15 cellular contexts compared by ENCODE assay signal in genomic region chrY:7464742-7465141, GRCh38.
DNase-seq lines count a peak whose midpoint lies in the region; ATAC-seq and TF ChIP-seq lines count a peak whose summit lies in the region.
"Had no signal": no experiment of that assay in that cellular context is flagged by ENCODE, and none has a peak within 500 bp of the region (broad histone marks: within the 10 kb centered on the region; RNA-seq: fewer than 3 reads in every experiment).

No MANE protein-coding gene starts in this region.

- H3K4me3 Mint-ChIP-seq in activated T-helper 1 cell treated with anti-CD3 and anti-CD28 coated beads, Interleukin-12 subunit alpha, Interleukin-12 subunit beta, Interleukin-2, Interleukin-4 antibody, amounts not matched to agents 30 ng/mL and 10 ng/mL and 1 ng/mL, durations not matched to agents 14 hours and 24 hours and 36 hours, result no peak overlapping the region
- H3K4me3 Mint-ChIP-seq: neural progenitor cell had no signal

- TF ChIP-seq CTCF in AG10803 (conservative IDR thresholded peaks at IDR 0.05; ENCODE audit: low read length) (no peak), fibroblast of villous mesenchyme (IDR thresholded peaks at IDR 0.05; ENCODE audit: insufficient read depth, low read depth, low read length) (no peak)

- H3K36me3 Mint-ChIP-seq in activated T-helper 1 cell treated with anti-CD3 and anti-CD28 coated beads, Interleukin-12 subunit alpha, Interleukin-12 subunit beta, Interleukin-2, Interleukin-4 antibody, amounts not matched to agents 30 ng/mL and 10 ng/mL and 1 ng/mL, durations not matched to agents 14 hours and 24 hours and 36 hours (ENCODE audit: low read depth), result no peaks in the 10 kb centered on the region
- H3K36me3 Mint-ChIP-seq: neural progenitor cell had no signal

- peaks cover 12% of the 10 kb centered on the region for H3K9me3 Mint-ChIP-seq in activated T-helper 1 cell treated with anti-CD3 and anti-CD28 coated beads, Interleukin-12 subunit alpha, Interleukin-12 subunit beta, Interleukin-2, Interleukin-4 antibody, amounts not matched to agents 30 ng/mL and 10 ng/mL and 1 ng/mL, durations not matched to agents 14 hours and 24 hours and 36 hours
- H3K9me3 Mint-ChIP-seq: neural progenitor cell had no signal

- no peak for ATAC-seq in GM18909 (IDR thresholded peaks at IDR 0.05; ENCODE audit: poor library complexity, unreplicated experiment)
- ATAC-seq: K562, left lung had no signal

- peaks cover 9% of the 10 kb centered on the region for H3K4me1 Mint-ChIP-seq in activated T-helper 1 cell treated with anti-CD3 and anti-CD28 coated beads, Interleukin-12 subunit alpha, Interleukin-12 subunit beta, Interleukin-2, Interleukin-4 antibody, amounts not matched to agents 30 ng/mL and 10 ng/mL and 1 ng/mL, durations not matched to agents 14 hours and 24 hours and 36 hours (ENCODE audit: low read depth)
- H3K4me1 Mint-ChIP-seq: neural progenitor cell had no signal

- H3K27ac Mint-ChIP-seq in activated T-helper 1 cell treated with anti-CD3 and anti-CD28 coated beads, Interleukin-12 subunit alpha, Interleukin-12 subunit beta, Interleukin-2, Interleukin-4 antibody, amounts not matched to agents 30 ng/mL and 10 ng/mL and 1 ng/mL, durations not matched to agents 14 hours and 24 hours and 36 hours, result peak overlapping the region; percentile 59
- H3K27ac Mint-ChIP-seq: neural progenitor cell had no signal

- DNase-seq in A172 (ENCODE audit: low spot score) (peak; percentile 51), AG10803 (ENCODE audit: low read depth) (peak; percentile 80), fibroblast of villous mesenchyme (ENCODE audit: low read depth) (peak; percentile 41), SW 1271 (lab: John Stamatoyannopoulos, UW) (no peak), CD1c-positive myeloid dendritic cell (ENCODE audit: extremely low spot score) (no peak)
- no peak for DNase-seq in activated T-helper 1 cell treated with anti-CD3 and anti-CD28 coated beads, Interleukin-12 subunit alpha, Interleukin-12 subunit beta, Interleukin-2, Interleukin-4 antibody, amounts not matched to agents 30 ng/mL and 10 ng/mL and 1 ng/mL, durations not matched to agents 14 hours and 24 hours and 36 hours (ENCODE audit: low spot score)
- DNase-seq: COR-L47, left lung, NCI-H1930, NCI-H446 had no signal

- intact Hi-C loops in activated T-helper 1 cell treated with anti-CD3 and anti-CD28 coated beads, Interleukin-12 subunit alpha, Interleukin-12 subunit beta, Interleukin-2, Interleukin-4 antibody, amounts not matched to agents 30 ng/mL and 10 ng/mL and 1 ng/mL, durations not matched to agents 14 hours and 24 hours and 36 hours (cut with micrococcal nuclease), result no loop called here

- H3K4me3 ChIP-seq in AG10803 (ENCODE audit: low read length) (no peak overlapping the region), fibroblast of villous mesenchyme (ENCODE audit: low read depth, low read length) (no peak overlapping the region)
- H3K4me3 ChIP-seq: cardiac muscle cell, K562, left lung, neural progenitor cell, smooth muscle cell had no signal

- no peaks in the 10 kb centered on the region for H3K27me3 Mint-ChIP-seq in activated T-helper 1 cell treated with anti-CD3 and anti-CD28 coated beads, Interleukin-12 subunit alpha, Interleukin-12 subunit beta, Interleukin-2, Interleukin-4 antibody, amounts not matched to agents 30 ng/mL and 10 ng/mL and 1 ng/mL, durations not matched to agents 14 hours and 24 hours and 36 hours (ENCODE audit: insufficient read depth)

Comparison
In these comparisons a context has a peak if more than half of its experiments do, and no peak if none do; other contexts are left out.
1. DNase-seq: peak in A172 (single experiment), AG10803 (single experiment) and fibroblast of villous mesenchyme (single experiment); none in activated T-helper 1 cell treated with anti-CD3 and anti-CD28 coated beads, Interleukin-12 subunit alpha, Interleukin-12 subunit beta, Interleukin-2, Interleukin-4 antibody, amounts not matched to agents 30 ng/mL and 10 ng/mL and 1 ng/mL, durations not matched to agents 14 hours and 24 hours and 36 hours (single experiment), SW 1271 (0 of 2) and CD1c-positive myeloid dendritic cell (single experiment).